ENCODE assay signal across 18 cellular contexts in the genomic region with DNA sequence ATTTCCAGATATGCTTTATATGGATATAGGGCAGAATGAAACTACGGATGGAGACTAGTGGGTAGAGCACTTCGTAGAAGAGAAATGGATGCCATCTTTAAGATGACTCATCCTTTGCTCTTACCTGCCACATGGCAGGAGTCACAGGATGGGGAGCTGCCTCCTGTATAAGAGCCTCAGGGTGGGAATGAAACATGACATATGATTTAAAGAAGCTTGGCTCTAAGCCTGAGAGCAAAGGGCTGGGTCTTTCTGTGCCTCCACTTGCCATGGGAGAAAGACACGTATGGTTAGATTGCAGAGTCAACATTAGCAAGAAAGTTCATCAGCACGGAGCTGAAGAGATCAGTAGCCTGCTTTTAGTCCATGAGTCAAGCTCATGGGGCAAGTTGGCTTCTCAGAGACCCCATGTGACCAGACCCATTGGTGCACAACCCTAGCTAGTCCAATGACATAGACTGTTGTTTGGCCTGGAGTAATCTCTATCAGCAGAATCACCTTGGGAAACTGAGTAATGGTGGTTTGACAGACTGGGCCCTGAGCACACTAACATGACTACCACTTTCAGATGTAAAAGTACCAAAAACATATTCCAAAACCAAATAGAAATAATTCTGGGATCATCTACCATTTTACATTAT. TPM values are rescaled to one million over a fixed set of nuclear protein-coding genes. Genes with fewer than 3 reads are reported as not detected.
A peak's percentile ranks its signal among the peaks of the same experiment; 100 is the strongest.
DNase-seq lines count a peak whose midpoint lies in the region; ATAC-seq, FAIRE-seq and TF ChIP-seq lines count a peak whose summit lies in the region.
"Had no signal": no experiment of that assay in that cellular context is flagged by ENCODE, and none has a peak within 500 bp of the region (broad histone marks: within the 10 kb centered on the region; RNA-seq: fewer than 3 reads in every experiment).

No MANE protein-coding gene starts in this region.

- no peaks in the 10 kb centered on the region for H3K27me3 Mint-ChIP-seq in T-helper 17 cell
- H3K27me3 Mint-ChIP-seq: CD4-positive, alpha-beta memory T cell had no signal

- POLR2A ChIA-PET in A549 (lab: Yijun Ruan, JAX): no interaction called here

- no peak for TF ChIP-seq EP300 in A549 (IDR thresholded peaks at IDR 0.05)

- no peak for FAIRE-seq in A549 (lab: Jason Lieb, UNC)
- peak; percentile 53 for FAIRE-seq in GM12892 (lab: Jason Lieb, UNC)
- FAIRE-seq: D721Med, H1 had no signal

- H3K36me3 ChIP-seq in right atrium auricular region: no peaks in the 10 kb centered on the region
- H3K36me3 ChIP-seq: BE2C had no signal

- H3K4me2 ChIP-seq in A549: no peak overlapping the region

- 81% methylated on average over 4 of the region's 4 CpGs for WGBS in A549 (ENCODE audit: missing lambda C conversion rate)

- H3K4me1 ChIP-seq in A549 (no peaks in the 10 kb centered on the region), right atrium auricular region (peaks cover 0 to 14% of the 10 kb centered on the region in 2 donors)
- H3K4me1 ChIP-seq: BE2C had no signal

- TF ChIP-seq CTCF in A549 (IDR thresholded peaks at IDR 0.05): no peak
- TF ChIP-seq CTCF in right atrium auricular region (IDR thresholded peaks at IDR 0.05): no peak

- H3K9me3 ChIP-seq in A549: no peaks in the 10 kb centered on the region
- no peaks in the 10 kb centered on the region for H3K9me3 ChIP-seq in T-helper 17 cell (ENCODE audit: control insufficient read depth, low read length, poor library complexity, severe bottlenecking)
- no peaks in the 10 kb centered on the region for H3K9me3 ChIP-seq in right atrium auricular region
- H3K9me3 ChIP-seq: BE2C had no signal

- H3K27ac Mint-ChIP-seq in T-helper 17 cell: peak overlapping the region; percentile 62
- H3K27ac Mint-ChIP-seq: HFFc6 had no signal

- H3K4me3 ChIP-seq in A549 (no peak overlapping the region), right atrium auricular region (no peak overlapping the region)

- H3K4me3 Mint-ChIP-seq in T-helper 17 cell: no peak overlapping the region
- H3K4me3 Mint-ChIP-seq: HFFc6 had no signal

- H3K27me3 ChIP-seq in right atrium auricular region: no peaks in the 10 kb centered on the region
- H3K27me3 ChIP-seq: BE2C had no signal

- peaks cover 3% of the 10 kb centered on the region for H3K36me3 Mint-ChIP-seq in T-helper 17 cell (ENCODE audit: low read depth)

- TF ChIP-seq RAD21 in A549 (conservative IDR thresholded peaks at IDR 0.05 in 1 of 2, IDR thresholded peaks at IDR 0.05 in 1 of 2): no peak

- CTCF ChIA-PET in A549 (lab: Yijun Ruan, JAX): interaction anchor here (1.2 to 1.3 kb wide), 2 partner anchors 68 to 71 kb away, joined by 3 to 5 read pairs; no protein-coding TSS in a partner anchor

- H3K4me1 Mint-ChIP-seq in T-helper 17 cell: peaks cover 18% of the 10 kb centered on the region

- no peak for DNase-seq in A549 (ENCODE audit: low read depth in 1 of 2, low spot score in 1 of 2)
- no peak for DNase-seq in GM12892 (ENCODE audit: insufficient read length)
- no peak for DNase-seq in T-helper 17 cell
- DNase-seq in epithelial cell of prostate (ENCODE audit: low read depth, low spot score): peak; percentile 93
- no peak for DNase-seq in right atrium auricular region (ENCODE audit: low spot score)
- DNase-seq: BE2C; CD4-positive, alpha-beta memory T cell; DMS79 treated with DMSO at 0.1 percent for 48 hours; GF-D8; HFFc6; NCI-H1048; NCI-H146; Right ventricle myocardium superior had no signal

- H3K27ac ChIP-seq in A549 (no peak overlapping the region), epithelial cell of prostate (peak overlapping the region; percentile 59), right atrium auricular region (no peak overlapping the region)

- TF ChIP-seq POLR2A in A549 (IDR thresholded peaks at IDR 0.05; ENCODE audit: low read length): no peak
- no peak for TF ChIP-seq POLR2A in GM12892 (IDR thresholded peaks at IDR 0.05; ENCODE audit: low read depth, low read length)

- no peak for ATAC-seq in A549
- no peak for ATAC-seq in T-helper 17 cell
- ATAC-seq in HG03571 (IDR thresholded peaks at IDR 0.05; ENCODE audit: unreplicated experiment): no peak
- no peak for ATAC-seq in activated CD4-positive, CD25-positive, alpha-beta regulatory T cell treated with anti-CD3 and anti-CD28 coated beads, Interleukin-2, amount 50 U/mL, for 24 hours

TF ChIP-seq in A549, 52 proteins besides CTCF, POLR2A, EP300 and RAD21:
- TF ChIP-seq, protein P1, sequence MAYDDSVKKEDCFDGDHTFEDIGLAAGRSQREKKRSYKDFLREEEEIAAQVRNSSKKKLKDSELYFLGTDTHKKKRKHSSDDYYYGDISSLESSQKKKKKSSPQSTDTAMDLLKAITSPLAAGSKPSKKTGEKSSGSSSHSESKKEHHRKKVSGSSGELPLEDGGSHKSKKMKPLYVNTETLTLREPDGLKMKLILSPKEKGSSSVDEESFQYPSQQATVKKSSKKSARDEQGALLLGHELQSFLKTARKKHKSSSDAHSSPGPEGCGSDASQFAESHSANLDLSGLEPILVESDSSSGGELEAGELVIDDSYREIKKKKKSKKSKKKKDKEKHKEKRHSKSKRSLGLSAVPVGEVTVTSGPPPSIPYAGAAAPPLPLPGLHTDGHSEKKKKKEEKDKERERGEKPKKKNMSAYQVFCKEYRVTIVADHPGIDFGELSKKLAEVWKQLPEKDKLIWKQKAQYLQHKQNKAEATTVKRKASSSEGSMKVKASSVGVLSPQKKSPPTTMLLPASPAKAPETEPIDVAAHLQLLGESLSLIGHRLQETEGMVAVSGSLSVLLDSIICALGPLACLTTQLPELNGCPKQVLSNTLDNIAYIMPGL (CRISPR knock-in tag; IDR thresholded peaks at IDR 0.05; ENCODE audit: borderline replicate concordance): no peak
- TF ChIP-seq FOSL2 (IDR thresholded peaks at IDR 0.05) (no peak), FOSL2 (CRISPR knock-in tag; IDR thresholded peaks at IDR 0.05) (peak; percentile 45)

RNA-seq across cellular contexts. Expression of a gene that starts 38.1 kb away (rescaled TPM):
- not detected in 2 replicates for polyA plus RNA-seq in A549 (2011; rRNA removed)
- not detected in 2 replicates for polyA plus RNA-seq in A549 (2012; cell fraction: cytosol; rRNA removed)
- not detected in 2 replicates for polyA plus RNA-seq in A549 (2012; cell fraction: nucleus; rRNA removed)
- polyA plus RNA-seq in A549 (2017; fragmentation: RNase III; extraction: RNeasy Plus Mini Kit Qiagen cat#74134 plus additional on column Dnase treatment): not detected in 3 replicates
- not detected in 2 replicates for polyA minus RNA-seq in A549 (2011; rRNA and poly(A)+ RNA removed)
- not detected for polyA plus RNA-seq in GM12892 (2012; ENCODE audit: missing spikeins)
- 1 to 10 TPM in 1 of 2 donors, under 1 TPM in 1; 0.50 to 5.6 TPM for total RNA-seq in T-helper 17 cell
- not detected for total RNA-seq in right atrium auricular region
- total RNA-seq: CD4-positive, alpha-beta memory T cell; H1; HFFc6; Right ventricle myocardium superior had no signal
- polyA plus RNA-seq: AG04450, H1 had no signal

RNA-seq across cellular contexts. Expression of a gene that starts 40.6 kb away (rescaled TPM):
- polyA plus RNA-seq in A549 (2011; rRNA removed): 17.5 and 24.5 TPM in 2 replicates
- 4.4 and 4.5 TPM in 2 replicates for polyA plus RNA-seq in A549 (2012; cell fraction: cytosol; rRNA removed)
- polyA plus RNA-seq in A549 (2012; cell fraction: nucleus; rRNA removed): 7.3 and 10.8 TPM in 2 replicates
- polyA plus RNA-seq in A549 (2017; fragmentation: RNase III; extraction: RNeasy Plus Mini Kit Qiagen cat#74134 plus additional on column Dnase treatment): 10.4 to 12.5 TPM (median 11.0 TPM) in 3 replicates
- polyA minus RNA-seq in A549 (2011; rRNA and poly(A)+ RNA removed): 5.9 and 6.5 TPM in 2 replicates
- 18.3 TPM for polyA plus RNA-seq in GM12892 (2012; ENCODE audit: missing spikeins)
- 10 to 100 TPM; 16.3 to 18.7 TPM for total RNA-seq in T-helper 17 cell
- total RNA-seq in right atrium auricular region: 10 to 100 TPM in 1 of 2 donors, 1 to 10 TPM in 1; 8.3 to 12.8 TPM
